In the genomic region with DNA sequence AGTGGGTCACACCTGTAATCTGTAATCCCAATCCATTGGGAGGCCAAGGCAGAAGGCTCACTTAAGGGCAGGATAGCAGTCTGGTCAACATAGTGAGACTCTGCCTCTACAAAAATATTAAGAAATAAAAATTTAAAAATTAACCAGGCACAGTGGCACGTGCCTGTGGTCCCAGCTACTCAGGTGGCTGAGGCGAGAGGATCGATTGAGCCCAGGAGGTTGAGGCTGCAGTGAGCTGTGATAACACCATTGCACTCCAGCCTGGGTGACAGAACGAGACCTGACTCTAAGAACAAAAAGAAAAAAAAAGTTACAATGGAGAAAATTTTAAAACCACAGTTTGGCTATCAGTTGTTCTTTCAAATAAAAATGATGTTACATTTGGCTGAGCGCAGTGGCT, we compare ENCODE assay signal across 21 cellular contexts. TPM values are rescaled to one million over a fixed set of nuclear protein-coding genes. Genes with fewer than 3 reads are reported as not detected.
DNase-seq lines count a peak whose midpoint lies in the region; ATAC-seq, FAIRE-seq and TF ChIP-seq lines count a peak whose summit lies in the region.
"Had no signal": no experiment of that assay in that cellular context is flagged by ENCODE, and none has a peak within 500 bp of the region (broad histone marks: within the 10 kb centered on the region; RNA-seq: fewer than 3 reads in every experiment).

No MANE protein-coding gene starts in this region.

- peaks cover 29% of the 10 kb centered on the region for H3K4me1 ChIP-seq in HepG2 (ENCODE audit: insufficient read depth, low read length)
- peaks cover 0 to 8% (median 4%) of the 10 kb centered on the region in 4 donors for H3K4me1 ChIP-seq in right lobe of liver
- peaks cover 56% of the 10 kb centered on the region for H3K4me1 ChIP-seq in body of pancreas
- peaks cover 12 to 38% (median 31%) of the 10 kb centered on the region in 3 donors for H3K4me1 ChIP-seq in pancreas

- no TSS peak for BruUV-seq in HepG2 (replicated peaks; lab: Mats Ljungman, UMichigan)

- no peaks in the 10 kb centered on the region for H3K36me3 ChIP-seq in HepG2 (replicated peaks in 1 of 2; ENCODE audit: control insufficient read depth in 1 of 2, insufficient read depth in 2 of 2, low read length in 2 of 2)
- H3K36me3 ChIP-seq in right lobe of liver: no peaks in the 10 kb centered on the region
- H3K36me3 ChIP-seq in body of pancreas (replicated peaks in 1 of 2; ENCODE audit: insufficient read depth in 1 of 2, low read depth in 2 of 2): no peaks in the 10 kb centered on the region
- H3K36me3 ChIP-seq in pancreas: no peaks in the 10 kb centered on the region
- H3K36me3 ChIP-seq: BLaER1 treated with 17β-estradiol and CSF1 and Interleukin-3, amounts not matched to agents 10 nM and 100 nM had no signal

- no peak for TF ChIP-seq RAD21 in HepG2 (CRISPR knock-in tag; IDR thresholded peaks at IDR 0.05)

- H3K4me2 ChIP-seq in HepG2 (ENCODE audit: low read depth, low read length): no peak overlapping the region
- H3K4me2 ChIP-seq: A549; BLaER1 treated with 17β-estradiol and CSF1 and Interleukin-3, amounts not matched to agents 10 nM and 100 nM had no signal

- H3K27ac ChIP-seq in HepG2 (ENCODE audit: extremely low read length, insufficient read depth, low read length): no peak overlapping the region
- H3K27ac ChIP-seq in right lobe of liver: no peak overlapping the region
- H3K27ac ChIP-seq in body of pancreas: peak overlapping the region in 3 of 4 donors; percentile 21 to 76 (median 56)
- peak overlapping the region in 3 of 4 donors; percentile 15 to 80 (median 36) for H3K27ac ChIP-seq in pancreas
- no peak overlapping the region for H3K27ac ChIP-seq in dorsolateral prefrontal cortex
- H3K27ac ChIP-seq: 22Rv1; A549; BLaER1 treated with 17β-estradiol and CSF1 and Interleukin-3, amounts not matched to agents 10 nM and 100 nM; C4-2B had no signal

- H3K4me3 ChIP-seq in HepG2 (replicated peaks in 1 of 3; ENCODE audit: insufficient read depth in 1 of 3, low read depth in 2 of 3, low read length in 3 of 3): no peak overlapping the region
- H3K4me3 ChIP-seq in right lobe of liver: no peak overlapping the region
- H3K4me3 ChIP-seq in body of pancreas: no peak overlapping the region
- H3K4me3 ChIP-seq in pancreas: no peak overlapping the region
- no peak overlapping the region for H3K4me3 ChIP-seq in dorsolateral prefrontal cortex
- H3K4me3 ChIP-seq: A549; BLaER1 treated with 17β-estradiol and CSF1 and Interleukin-3, amounts not matched to agents 10 nM and 100 nM had no signal

- TF ChIP-seq CTCF in HepG2 (CRISPR knock-in tag; IDR thresholded peaks at IDR 0.05) (no peak), right lobe of liver (IDR thresholded peaks at IDR 0.05) (no peak), body of pancreas (IDR thresholded peaks at IDR 0.05) (no peak), pancreas (IDR thresholded peaks at IDR 0.05) (no peak), dorsolateral prefrontal cortex (IDR thresholded peaks at IDR 0.05 in 54 of 56, conservative IDR thresholded peaks at IDR 0.05 in 2 of 56; ENCODE audit: low read depth in 1 of 56, partially characterized antibody in 56 of 56) (no peak)

- in situ Hi-C loops in HepG2 (cut with HindIII; ENCODE audit: extremely low pct_ligation_motif_present, low pct_unique_long_range_greater_than_20kb): no loop called here

- intact Hi-C loops in HepG2 (cut with micrococcal nuclease; ENCODE audit: unreplicated experiment): no loop called here
- intact Hi-C loops in right lobe of liver (cut with DNase I): no loop called here
- intact Hi-C loops in body of pancreas (cut with DNase I): no loop called here
- intact Hi-C loops in pancreas (cut with DNase I): no loop called here
- intact Hi-C loops in dorsolateral prefrontal cortex (cut with DNase I): no loop called here

- H3K9me3 ChIP-seq in HepG2 (ENCODE audit: low read length): no peaks in the 10 kb centered on the region
- H3K9me3 ChIP-seq in right lobe of liver: no peaks in the 10 kb centered on the region
- H3K9me3 ChIP-seq in body of pancreas: no peaks in the 10 kb centered on the region
- H3K9me3 ChIP-seq in pancreas: no peaks in the 10 kb centered on the region
- H3K9me3 ChIP-seq: A549; BLaER1 treated with 17β-estradiol and CSF1 and Interleukin-3, amounts not matched to agents 10 nM and 100 nM had no signal

- TF ChIP-seq EP300 in HepG2 (IDR thresholded peaks at IDR 0.05; ENCODE audit: low read depth in 2 of 2, low read length in 2 of 2) (no peak), HepG2 (CRISPR knock-in tag; IDR thresholded peaks at IDR 0.05; ENCODE audit: borderline replicate concordance) (no peak)

- TF ChIP-seq POLR2A in HepG2 (IDR thresholded peaks at IDR 0.05; ENCODE audit: insufficient read depth in 1 of 2, low read depth in 2 of 2, low read length in 2 of 2): no peak
- no peak for TF ChIP-seq POLR2A in right lobe of liver (IDR thresholded peaks at IDR 0.05)
- no peak for TF ChIP-seq POLR2A in body of pancreas (IDR thresholded peaks at IDR 0.05)

- POLR2A ChIA-PET in HepG2 (lab: Yijun Ruan, JAX): interaction anchor here (1.3 kb wide), 1 partner anchor 18 kb away, joined by 4 read pairs; no protein-coding TSS in a partner anchor

- H3K27me3 ChIP-seq in HepG2 (ENCODE audit: control insufficient read depth in 1 of 2, insufficient read depth in 2 of 2, low read length in 2 of 2) (no peaks in the 10 kb centered on the region), right lobe of liver (no peaks in the 10 kb centered on the region), body of pancreas (no peaks in the 10 kb centered on the region), pancreas (no peaks in the 10 kb centered on the region), dorsolateral prefrontal cortex (no peaks in the 10 kb centered on the region)
- H3K27me3 ChIP-seq: BLaER1 treated with 17β-estradiol and CSF1 and Interleukin-3, amounts not matched to agents 10 nM and 100 nM had no signal

- ATAC-seq in HepG2 (no peak), right lobe of liver (no peak), body of pancreas (peak; percentile 28), pancreas (peak; percentile 4 to 49 (median 20)), GM19452 (IDR thresholded peaks at IDR 0.05; ENCODE audit: unreplicated experiment) (no peak)
- ATAC-seq: A549 had no signal

- H3K79me2 ChIP-seq in HepG2 (ENCODE audit: insufficient read depth, low read length): no peaks in the 10 kb centered on the region

- CTCF ChIA-PET in HepG2 (lab: Yijun Ruan, JAX; ENCODE audit: low intra/inter-chr PET ratio, low total read pairs): no interaction called here

- H2AFZ ChIP-seq in HepG2 (ENCODE audit: low read length): no peak overlapping the region

- DNase-seq in HepG2 (ENCODE audit: low spot score) (no peak), right lobe of liver (no peak), body of pancreas (peak in 2 of 4 donors; percentile 53 to 68), pancreas (peak in 1 of 6 donors; percentile 44), hypothalamus (lab: John Stamatoyannopoulos, UW) (no peak), dorsolateral prefrontal cortex (no peak)
- DNase-seq: AML-193; CD4-positive, alpha-beta memory T cell; CD8-positive, alpha-beta memory T cell; COR-L47; DMS79 treated with DMSO at 0.1 percent for 48 hours; GF-D8 had no signal

- H3K9ac ChIP-seq in HepG2 (ENCODE audit: insufficient read depth, low read depth, low read length): no peak overlapping the region
- H3K9ac ChIP-seq: BLaER1 treated with 17β-estradiol and CSF1 and Interleukin-3, amounts not matched to agents 10 nM and 100 nM had no signal

- FAIRE-seq in HepG2 (lab: Jason Lieb, UNC) (no peak), pancreas (lab: Jason Lieb, UNC) (no peak)
- FAIRE-seq: A549, D721Med, G401.6, GM12891, GM19239 had no signal

- WGBS in HepG2 (ENCODE audit: low lambda C conversion rate): 21% methylated on average over 5 of the region's 5 CpGs
- WGBS in right lobe of liver (ENCODE audit: insufficient coverage, low coverage, low lambda C conversion rate, missing lambda C conversion rate): 71% methylated on average over 5 of the region's 5 CpGs
- 31 to 36% methylated on average over 5 of the region's 5 CpGs for WGBS in body of pancreas, 2 donors
- 31 to 32% methylated on average over 5 of the region's 5 CpGs for WGBS in pancreas, 2 donors

- H4K20me1 ChIP-seq in HepG2 (ENCODE audit: insufficient read depth, low read length): no peaks in the 10 kb centered on the region
- H4K20me1 ChIP-seq: BLaER1 treated with 17β-estradiol and CSF1 and Interleukin-3, amounts not matched to agents 10 nM and 100 nM had no signal

RNA-seq across cellular contexts. Expression of a gene that starts 13.4 kb away (rescaled TPM):
- total RNA-seq in HepG2 (2016; rRNA removed; fragmentation: Illumina TruSeq; extraction: Trizol) (0.27 TPM in 1 of 2 replicates, not detected in the other), right lobe of liver (1 to 10 TPM in 5 of 6 experiments, under 1 TPM in 1; 0.74 to 3.2 (median 2.2) TPM), body of pancreas (10 to 100 TPM; 15.2 to 35.0 TPM), pancreas (10 to 100 TPM; 12.2 to 26.8 (median 15.7) TPM), dorsolateral prefrontal cortex (100 to 1,000 TPM; 108 to 421 (median 288) TPM)
- 0.71 TPM in 2 replicates for total RNA-seq in HepG2 (2016; cell fraction: cytosol; rRNA removed; fragmentation: Illumina TruSeq; extraction: Trizol; ENCODE audit: low read depth)
- total RNA-seq in HepG2 (2016; cell fraction: insoluble cytoplasmic fraction; rRNA removed; fragmentation: Illumina TruSeq; extraction: Trizol): 0.21 and 0.39 TPM in 2 replicates
- 0.19 and 0.48 TPM in 2 replicates for total RNA-seq in HepG2 (2016; cell fraction: membrane; rRNA removed; fragmentation: Illumina TruSeq; extraction: Trizol)
- total RNA-seq in HepG2 (2016; cell fraction: nucleus; rRNA removed; fragmentation: Illumina TruSeq; extraction: Trizol): 0.25 TPM in 1 of 2 replicates, not detected in the other
- polyA plus RNA-seq in HepG2 (2011; rRNA removed) (2.7 and 3.3 TPM in 2 replicates), pancreas (10 to 100 TPM; 18.0 to 19.3 TPM)
- 2.1 and 3.4 TPM in 2 replicates for polyA plus RNA-seq in HepG2 (2011; cell fraction: cytosol; rRNA removed)
- 4.6 and 7.5 TPM in 2 replicates for polyA plus RNA-seq in HepG2 (2011; cell fraction: nucleus; rRNA removed)
- polyA plus RNA-seq in HepG2 (2012): 2.1 and 2.8 TPM in 2 replicates
- 1.6 and 1.8 TPM in 2 replicates for polyA plus RNA-seq in HepG2 (2016; cell fraction: cytosol; fragmentation: Illumina TruSeq; extraction: Trizol; ENCODE audit: low read depth)
- polyA plus RNA-seq in HepG2 (2016; cell fraction: insoluble cytoplasmic fraction; fragmentation: Illumina TruSeq; extraction: Trizol; ENCODE audit: low read depth): 0.53 and 1.0 TPM in 2 replicates
- polyA plus RNA-seq in HepG2 (2016; cell fraction: membrane; fragmentation: Illumina TruSeq; extraction: Trizol; ENCODE audit: low read depth): 0.81 and 1.6 TPM in 2 replicates
- 1.7 and 2.3 TPM in 2 replicates for polyA plus RNA-seq in HepG2 (2016; cell fraction: nucleus; fragmentation: Illumina TruSeq; extraction: Trizol; ENCODE audit: insufficient read depth, low read depth)
- polyA minus RNA-seq in HepG2 (2011; rRNA and poly(A)+ RNA removed; ENCODE audit: low replicate concordance): 0.82 and 3.0 TPM in 2 replicates
- 1.2 TPM in 1 of 2 replicates, not detected in the other for polyA minus RNA-seq in HepG2 (2011; cell fraction: cytosol; rRNA and poly(A)+ RNA removed)
- 0.77 and 1.6 TPM in 2 replicates for polyA minus RNA-seq in HepG2 (2011; cell fraction: nucleus; rRNA and poly(A)+ RNA removed)
- total RNA-seq: CD4-positive, alpha-beta memory T cell had no signal

RNA-seq across cellular contexts. Expression of a gene that starts 17.0 kb away (rescaled TPM):
- total RNA-seq in HepG2 (2016; rRNA removed; fragmentation: Illumina TruSeq; extraction: Trizol) (1,051 and 1,499 TPM in 2 replicates), right lobe of liver (100 to 1,000 TPM; 648 to 905 (median 743) TPM), body of pancreas (1,000 to 10,000 TPM; 1,625 to 1,893 TPM), pancreas (1,000 to 10,000 TPM; 1,199 to 2,601 (median 1,706) TPM), dorsolateral prefrontal cortex (100 to 1,000 TPM; 562 to 963 (median 699) TPM)
- 1,087 and 1,361 TPM in 2 replicates for total RNA-seq in HepG2 (2016; cell fraction: cytosol; rRNA removed; fragmentation: Illumina TruSeq; extraction: Trizol; ENCODE audit: low read depth)
- total RNA-seq in HepG2 (2016; cell fraction: insoluble cytoplasmic fraction; rRNA removed; fragmentation: Illumina TruSeq; extraction: Trizol): 1,096 and 1,452 TPM in 2 replicates
- total RNA-seq in HepG2 (2016; cell fraction: membrane; rRNA removed; fragmentation: Illumina TruSeq; extraction: Trizol): 2,264 and 2,553 TPM in 2 replicates
- total RNA-seq in HepG2 (2016; cell fraction: nucleus; rRNA removed; fragmentation: Illumina TruSeq; extraction: Trizol): 614 and 672 TPM in 2 replicates
- polyA plus RNA-seq in HepG2 (2011; rRNA removed) (3,218 and 3,279 TPM in 2 replicates), pancreas (1,000 to 10,000 TPM; 1,506 to 2,659 TPM)
- polyA plus RNA-seq in HepG2 (2011; cell fraction: cytosol; rRNA removed): 5,445 and 6,556 TPM in 2 replicates
- polyA plus RNA-seq in HepG2 (2011; cell fraction: nucleus; rRNA removed): 1,725 and 2,021 TPM in 2 replicates
- 2,306 and 3,237 TPM in 2 replicates for polyA plus RNA-seq in HepG2 (2012)
- 2,660 and 3,068 TPM in 2 replicates for polyA plus RNA-seq in HepG2 (2016; cell fraction: cytosol; fragmentation: Illumina TruSeq; extraction: Trizol; ENCODE audit: low read depth)
- polyA plus RNA-seq in HepG2 (2016; cell fraction: insoluble cytoplasmic fraction; fragmentation: Illumina TruSeq; extraction: Trizol; ENCODE audit: low read depth): 2,953 and 3,012 TPM in 2 replicates
- 4,441 and 4,891 TPM in 2 replicates for polyA plus RNA-seq in HepG2 (2016; cell fraction: membrane; fragmentation: Illumina TruSeq; extraction: Trizol; ENCODE audit: low read depth)
- 1,802 and 1,847 TPM in 2 replicates for polyA plus RNA-seq in HepG2 (2016; cell fraction: nucleus; fragmentation: Illumina TruSeq; extraction: Trizol; ENCODE audit: insufficient read depth, low read depth)
- polyA minus RNA-seq in HepG2 (2011; rRNA and poly(A)+ RNA removed; ENCODE audit: low replicate concordance): 2,170 and 2,278 TPM in 2 replicates
- polyA minus RNA-seq in HepG2 (2011; cell fraction: cytosol; rRNA and poly(A)+ RNA removed): 946 and 956 TPM in 2 replicates
- 510 and 805 TPM in 2 replicates for polyA minus RNA-seq in HepG2 (2011; cell fraction: nucleus; rRNA and poly(A)+ RNA removed)

Comparison
In these comparisons a context has a peak if more than half of its experiments do, and no peak if none do; other contexts are left out.
1. ATAC-seq: peak in body of pancreas (single experiment) and pancreas (4 of 4); none in HepG2 (single experiment), right lobe of liver (0 of 4) and GM19452 (single experiment).
2. H3K27ac ChIP-seq: peak in body of pancreas (3 of 4) and pancreas (3 of 4); none in HepG2 (single experiment), right lobe of liver (0 of 3) and dorsolateral prefrontal cortex (0 of 59).